Comparison of ENCODE assay signal across 16 cellular contexts in the genomic region with DNA sequence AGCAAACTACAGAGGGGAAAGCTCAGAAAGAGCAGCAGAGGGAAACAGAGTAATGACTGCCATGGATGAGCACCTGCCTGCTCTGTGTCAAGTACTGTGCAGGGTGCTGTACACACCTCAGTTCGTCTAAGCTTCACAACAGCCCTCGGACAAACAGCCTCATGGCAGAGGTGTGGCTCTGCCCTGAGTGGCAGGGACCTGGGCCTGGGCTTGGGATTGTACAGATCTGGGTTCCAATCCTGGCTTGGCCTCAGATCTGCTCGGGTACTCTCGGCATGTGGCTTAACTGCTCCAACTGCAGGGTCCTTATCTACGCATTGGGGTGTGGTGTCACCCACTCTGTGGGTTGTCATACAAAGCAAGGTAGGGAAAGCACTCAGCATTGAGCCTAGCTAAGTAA. TPM values are rescaled to one million over a fixed set of nuclear protein-coding genes. Genes with fewer than 3 reads are reported as not detected.
A peak's percentile ranks its signal among the peaks of the same experiment; 100 is the strongest.
DNase-seq lines count a peak whose midpoint lies in the region; ATAC-seq and TF ChIP-seq lines count a peak whose summit lies in the region.
"Had no signal": no experiment of that assay in that cellular context is flagged by ENCODE, and none has a peak within 500 bp of the region (broad histone marks: within the 10 kb centered on the region; RNA-seq: fewer than 3 reads in every experiment).

No MANE protein-coding gene starts in this region.

- BruUV-seq in MCF 10A (replicated peaks; lab: Mats Ljungman, UMichigan) (no TSS peak), mammary epithelial cell (replicated peaks; lab: Mats Ljungman, UMichigan) (no TSS peak)

- no peaks in the 10 kb centered on the region for H3K27me3 ChIP-seq in mammary epithelial cell (ENCODE audit: insufficient read depth, low read length)

- DNase-seq in MCF 10A (ENCODE audit: unreplicated experiment) (no peak), mammary epithelial cell (no peak), glutamatergic neuron (no peak), AML-193 (lab: John Stamatoyannopoulos, UW) (no peak), GM10248 (ENCODE audit: extremely low spot score) (no peak)
- no peak for DNase-seq in activated T-helper 2 cell treated with anti-CD3 and anti-CD28 coated beads, Interferon-gamma antibody, Interleukin-2, Interleukin-4, amounts not matched to agents 10 μg/mL and 5 μg/mL and 100 μg/mL, durations not matched to agents 14 hours and 24 hours and 36 hours (ENCODE audit: low spot score)
- DNase-seq in effector CD8-positive, alpha-beta T cell (lab: John Stamatoyannopoulos, UW) = no peak
- DNase-seq: Calu3; CD4-positive, alpha-beta T cell; GOT3; KG1; NCI-H1092; NCI-H1694; NCI-H446; SHP77 treated with DMSO at 0.1 percent for 48 hours had no signal

- peak; percentile 38 for ATAC-seq in stimulated activated memory B cell treated with anti-CD40 and anti-IgM and Interleukin-4, amounts not matched to agents 10 μg/mL and 1 μg/mL and 100 μg/mL, for 72 hours

- H4K20me1 ChIP-seq in mammary epithelial cell (ENCODE audit: insufficient read depth, low read length) = no peaks in the 10 kb centered on the region

- H3K9me3 ChIP-seq in mammary epithelial cell (replicated peaks; ENCODE audit: insufficient read depth, low read length) = peaks cover 7% of the 10 kb centered on the region

- H3K36me3 ChIP-seq in mammary epithelial cell (ENCODE audit: insufficient read depth, low read length) = no peaks in the 10 kb centered on the region

- in situ Hi-C loops in mammary epithelial cell (cut with MboI; ENCODE audit: low sequenced_read_pairs in 2 of 2) = no loop called here

- H3K27me3 Mint-ChIP-seq in MCF 10A (ENCODE audit: insufficient read depth, unreplicated experiment) = peaks cover under 1% of the 10 kb centered on the region
- no peaks in the 10 kb centered on the region for H3K27me3 Mint-ChIP-seq in activated T-helper 2 cell treated with anti-CD3 and anti-CD28 coated beads, Interferon-gamma antibody, Interleukin-2, Interleukin-4, amounts not matched to agents 10 μg/mL and 5 μg/mL and 100 μg/mL, durations not matched to agents 14 hours and 24 hours and 36 hours (ENCODE audit: low read depth)
- peaks cover 2% of the 10 kb centered on the region for H3K27me3 Mint-ChIP-seq in glutamatergic neuron (ENCODE audit: unreplicated experiment)
- no peaks in the 10 kb centered on the region for H3K27me3 Mint-ChIP-seq in stimulated activated memory B cell treated with anti-CD40 and anti-IgM and Interleukin-4, amounts not matched to agents 10 μg/mL and 1 μg/mL and 100 μg/mL, for 72 hours

- dilution Hi-C loops in mammary epithelial cell (cut with HindIII; ENCODE audit: low sequenced_read_pairs) = no loop called here

- peaks cover 25% of the 10 kb centered on the region for H3K4me1 ChIP-seq in mammary epithelial cell (ENCODE audit: insufficient read depth, low read length)

- intact Hi-C loops in MCF 10A (cut with micrococcal nuclease) (no loop called here), mammary epithelial cell (cut with micrococcal nuclease) (no loop called here)
- intact Hi-C loops in activated T-helper 2 cell treated with anti-CD3 and anti-CD28 coated beads, Interferon-gamma antibody, Interleukin-2, Interleukin-4, amounts not matched to agents 10 μg/mL and 5 μg/mL and 100 μg/mL, durations not matched to agents 14 hours and 24 hours and 36 hours (cut with micrococcal nuclease) = loop anchor here (2.0 kb wide), 2 partner anchors 69 to 183 kb away; no protein-coding TSS in a partner anchor

- H3K27ac ChIP-seq in mammary epithelial cell (ENCODE audit: insufficient read depth, low read depth, low read length) = no peak overlapping the region

- no peaks in the 10 kb centered on the region for H3K36me3 Mint-ChIP-seq in MCF 10A (ENCODE audit: insufficient read depth, unreplicated experiment)
- no peaks in the 10 kb centered on the region for H3K36me3 Mint-ChIP-seq in activated T-helper 2 cell treated with anti-CD3 and anti-CD28 coated beads, Interferon-gamma antibody, Interleukin-2, Interleukin-4, amounts not matched to agents 10 μg/mL and 5 μg/mL and 100 μg/mL, durations not matched to agents 14 hours and 24 hours and 36 hours (ENCODE audit: low read depth)
- H3K36me3 Mint-ChIP-seq in glutamatergic neuron (ENCODE audit: unreplicated experiment) = peaks cover 19% of the 10 kb centered on the region
- H3K36me3 Mint-ChIP-seq in stimulated activated memory B cell treated with anti-CD40 and anti-IgM and Interleukin-4, amounts not matched to agents 10 μg/mL and 1 μg/mL and 100 μg/mL, for 72 hours = no peaks in the 10 kb centered on the region

- H3K27ac Mint-ChIP-seq in MCF 10A (ENCODE audit: low read depth, unreplicated experiment) = peak overlapping the region; percentile 44
- H3K27ac Mint-ChIP-seq in activated T-helper 2 cell treated with anti-CD3 and anti-CD28 coated beads, Interferon-gamma antibody, Interleukin-2, Interleukin-4, amounts not matched to agents 10 μg/mL and 5 μg/mL and 100 μg/mL, durations not matched to agents 14 hours and 24 hours and 36 hours = peak overlapping the region; percentile 61
- H3K27ac Mint-ChIP-seq in glutamatergic neuron (ENCODE audit: unreplicated experiment) = peak overlapping the region; percentile 72
- H3K27ac Mint-ChIP-seq in stimulated activated memory B cell treated with anti-CD40 and anti-IgM and Interleukin-4, amounts not matched to agents 10 μg/mL and 1 μg/mL and 100 μg/mL, for 72 hours = no peak overlapping the region
- H3K27ac Mint-ChIP-seq: CD4-positive, alpha-beta T cell had no signal

- H3K4me3 Mint-ChIP-seq in MCF 10A (ENCODE audit: unreplicated experiment) (no peak overlapping the region), glutamatergic neuron (ENCODE audit: unreplicated experiment) (no peak overlapping the region)
- H3K4me3 Mint-ChIP-seq in activated T-helper 2 cell treated with anti-CD3 and anti-CD28 coated beads, Interferon-gamma antibody, Interleukin-2, Interleukin-4, amounts not matched to agents 10 μg/mL and 5 μg/mL and 100 μg/mL, durations not matched to agents 14 hours and 24 hours and 36 hours (ENCODE audit: low read depth) = no peak overlapping the region
- no peak overlapping the region for H3K4me3 Mint-ChIP-seq in stimulated activated memory B cell treated with anti-CD40 and anti-IgM and Interleukin-4, amounts not matched to agents 10 μg/mL and 1 μg/mL and 100 μg/mL, for 72 hours
- H3K4me3 Mint-ChIP-seq: CD4-positive, alpha-beta T cell had no signal

- POLR2A ChIA-PET in MCF 10A (lab: Yijun Ruan, JAX) = no interaction called here
- POLR2A ChIA-PET in GM10248 (lab: Yijun Ruan, JAX) = no interaction called here

- H3K4me2 ChIP-seq in mammary epithelial cell (ENCODE audit: insufficient read depth, low read depth, low read length) = no peak overlapping the region

- CTCF ChIA-PET in MCF 10A (lab: Yijun Ruan, JAX) = interaction anchor here (0.5 to 4.1 kb wide), 4 partner anchors 23 to 968 kb away, joined by 3 to 15 read pairs (median 3); no protein-coding TSS in a partner anchor
- CTCF ChIA-PET in mammary epithelial cell (lab: Charles Lee; ENCODE audit: low non-redundant PET) = no interaction called here
- CTCF ChIA-PET in GM10248 (lab: Yijun Ruan, JAX) = interaction anchor here (1.5 kb wide), 1 partner anchor 8 kb away, joined by 3 read pairs; no protein-coding TSS in a partner anchor

- no peak overlapping the region for H3K9ac ChIP-seq in mammary epithelial cell (ENCODE audit: insufficient read depth, low read length)

- 97% methylated on average over 5 of the region's 5 CpGs for WGBS in mammary epithelial cell (ENCODE audit: low coverage, missing lambda C conversion rate)

- no peak overlapping the region for H2AFZ ChIP-seq in mammary epithelial cell (ENCODE audit: low read depth, low read length)

- no peak for TF ChIP-seq CTCF in MCF 10A (IDR thresholded peaks at IDR 0.05; ENCODE audit: unreplicated experiment)
- no peak for TF ChIP-seq CTCF in mammary epithelial cell (conservative IDR thresholded peaks at IDR 0.05 in 1 of 2, IDR thresholded peaks at IDR 0.05 in 1 of 2; ENCODE audit: extremely low read depth in 1 of 2, insufficient read depth in 1 of 2, low read depth in 1 of 2, low read length in 2 of 2)
- TF ChIP-seq CTCF in glutamatergic neuron (IDR thresholded peaks at IDR 0.05; ENCODE audit: partially characterized antibody, unreplicated experiment) = no peak
- TF ChIP-seq CTCF in GM10248 (IDR thresholded peaks at IDR 0.05; ENCODE audit: control extremely low read depth, extremely low read depth, low read depth, missing control alignments) = no peak

- H3K79me2 ChIP-seq in mammary epithelial cell (ENCODE audit: insufficient read depth, low read length) = no peaks in the 10 kb centered on the region

- peaks cover 7% of the 10 kb centered on the region for H3K9me3 Mint-ChIP-seq in MCF 10A (ENCODE audit: unreplicated experiment)
- no peaks in the 10 kb centered on the region for H3K9me3 Mint-ChIP-seq in activated T-helper 2 cell treated with anti-CD3 and anti-CD28 coated beads, Interferon-gamma antibody, Interleukin-2, Interleukin-4, amounts not matched to agents 10 μg/mL and 5 μg/mL and 100 μg/mL, durations not matched to agents 14 hours and 24 hours and 36 hours
- peaks cover 9% of the 10 kb centered on the region for H3K9me3 Mint-ChIP-seq in glutamatergic neuron (ENCODE audit: unreplicated experiment)
- H3K9me3 Mint-ChIP-seq in stimulated activated memory B cell treated with anti-CD40 and anti-IgM and Interleukin-4, amounts not matched to agents 10 μg/mL and 1 μg/mL and 100 μg/mL, for 72 hours = peaks cover 9% of the 10 kb centered on the region
- H3K9me3 Mint-ChIP-seq: CD4-positive, alpha-beta T cell had no signal

- H3K4me1 Mint-ChIP-seq in MCF 10A (ENCODE audit: insufficient read depth, unreplicated experiment) = peaks cover 12% of the 10 kb centered on the region
- H3K4me1 Mint-ChIP-seq in activated T-helper 2 cell treated with anti-CD3 and anti-CD28 coated beads, Interferon-gamma antibody, Interleukin-2, Interleukin-4, amounts not matched to agents 10 μg/mL and 5 μg/mL and 100 μg/mL, durations not matched to agents 14 hours and 24 hours and 36 hours (ENCODE audit: low read depth) = peaks cover 28% of the 10 kb centered on the region
- peaks cover 17% of the 10 kb centered on the region for H3K4me1 Mint-ChIP-seq in glutamatergic neuron (ENCODE audit: low read depth, unreplicated experiment)
- peaks cover 8% of the 10 kb centered on the region for H3K4me1 Mint-ChIP-seq in stimulated activated memory B cell treated with anti-CD40 and anti-IgM and Interleukin-4, amounts not matched to agents 10 μg/mL and 1 μg/mL and 100 μg/mL, for 72 hours

- no peak overlapping the region for H3K4me3 ChIP-seq in mammary epithelial cell (replicated peaks in 1 of 3; ENCODE audit: insufficient read depth in 1 of 3, low read depth in 2 of 3, low read length in 3 of 3)

RNA-seq across cellular contexts. Expression of gene SEC13, which starts 46.6 kb away (rescaled TPM):
- total RNA-seq in MCF 10A (2022) = 141 and 156 TPM in 2 replicates
- total RNA-seq in mammary epithelial cell = 100 to 1,000 TPM; 124 to 140 TPM
- 202 TPM for polyA plus RNA-seq in mammary epithelial cell
- polyA minus RNA-seq in mammary epithelial cell = 194 TPM
- 133 and 136 TPM in 2 replicates for total RNA-seq in activated T-helper 2 cell treated with anti-CD3 and anti-CD28 coated beads, Interferon-gamma antibody, Interleukin-2, Interleukin-4, amounts not matched to agents 10 μg/mL and 5 μg/mL and 100 μg/mL, durations not matched to agents 14 hours and 24 hours and 36 hours
- 109 TPM for total RNA-seq in glutamatergic neuron (ENCODE audit: unreplicated experiment)
